In genomic region chr10:58299580-58299979, GRCh38 we compare ENCODE assay signal across 1 cellular context.
TF ChIP-seq lines count a peak whose summit lies in the region.

No MANE protein-coding gene starts in this region.

TF ChIP-seq in H1, 55 proteins besides CTCF, POLR2A, EP300 and RAD21:
- TF ChIP-seq GTF2F1 (IDR thresholded peaks at IDR 0.05; ENCODE audit: borderline replicate concordance, low read depth, low read length) (no peak), EGR1 (IDR thresholded peaks at IDR 0.05; ENCODE audit: borderline replicate concordance, low read depth, low read length) (no peak), TAF1 (IDR thresholded peaks at IDR 0.05; ENCODE audit: low read depth, low read length) (no peak), TEAD4 (IDR thresholded peaks at IDR 0.05; ENCODE audit: low read depth, low read length) (no peak), SP2 (IDR thresholded peaks at IDR 0.05; ENCODE audit: low read length) (no peak), SAP30 (IDR thresholded peaks at IDR 0.05; ENCODE audit: insufficient read depth, insufficient replicate concordance, low read length) (no peak), BCL11A (IDR thresholded peaks at IDR 0.05; ENCODE audit: low read depth in 2 of 2, low read length in 2 of 2) (no peak), RBBP5 (IDR thresholded peaks at IDR 0.05; ENCODE audit: borderline replicate concordance, low read depth, low read length) (no peak), NRF1 (IDR thresholded peaks at IDR 0.05; ENCODE audit: low read depth, low read length) (no peak), SP1 (IDR thresholded peaks at IDR 0.05; ENCODE audit: low read depth, low read length) (no peak), SIRT6 (IDR thresholded peaks at IDR 0.05; ENCODE audit: low read length) (no peak), USF2 (IDR thresholded peaks at IDR 0.05; ENCODE audit: low read length) (no peak), SUZ12 (IDR thresholded peaks at IDR 0.05; ENCODE audit: low read length) (no peak), SIN3A (conservative IDR thresholded peaks at IDR 0.05 in 1 of 2, IDR thresholded peaks at IDR 0.05 in 1 of 2; ENCODE audit: low read depth in 1 of 2, low read length in 2 of 2) (no peak), TBP (IDR thresholded peaks at IDR 0.05; ENCODE audit: low read depth, low read length) (no peak), CEBPB (IDR thresholded peaks at IDR 0.05; ENCODE audit: low read depth, low read length) (no peak), CTBP2 (IDR thresholded peaks at IDR 0.05; ENCODE audit: borderline replicate concordance, insufficient read depth, insufficient read length, low read length) (no peak), ATF3 (IDR thresholded peaks at IDR 0.05; ENCODE audit: insufficient read depth, low read depth, low read length) (no peak)
TF ChIP-seq in H1: peak in this region for 0.
